8 cellular contexts compared by ENCODE assay signal in the genomic region with DNA sequence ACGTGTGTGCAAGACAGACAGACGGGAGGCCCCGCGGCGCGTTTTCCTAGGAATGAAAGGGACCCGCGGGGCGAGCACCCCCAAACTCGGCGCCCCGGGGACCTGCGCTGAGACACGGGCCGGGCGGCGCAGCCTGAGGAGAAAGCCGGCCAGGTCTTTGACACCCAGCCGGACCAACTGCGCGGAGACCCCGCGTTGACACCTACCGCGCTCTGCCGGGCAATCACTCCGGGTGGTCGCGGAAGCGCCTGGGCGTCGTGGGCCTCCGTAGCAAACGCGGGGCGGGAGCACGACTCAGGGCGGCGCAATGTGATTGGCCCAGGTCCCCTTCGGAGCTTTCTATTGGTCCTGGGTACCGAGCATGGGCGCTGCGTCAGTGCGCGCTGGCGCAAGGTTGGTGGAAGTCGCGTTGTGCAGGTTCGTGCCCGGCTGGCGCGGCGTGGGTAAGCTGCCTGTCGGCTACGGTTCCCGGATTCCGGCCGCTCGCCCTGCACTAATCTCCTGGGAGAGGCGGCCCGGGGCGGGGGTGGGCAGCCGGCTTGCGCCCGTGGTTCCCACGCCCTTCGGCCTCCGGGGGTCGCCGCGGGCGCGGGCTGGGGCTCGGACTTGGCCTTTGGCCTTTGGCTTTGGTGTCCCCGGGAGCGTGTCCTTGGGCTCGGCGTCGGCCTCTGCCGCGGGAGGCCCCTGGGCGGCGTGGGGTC. TPM values are rescaled to one million over a fixed set of nuclear protein-coding genes. Genes with fewer than 3 reads are reported as not detected.
DNase-seq lines count a peak whose midpoint lies in the region; ATAC-seq and TF ChIP-seq lines count a peak whose summit lies in the region.

FASTKD3 (minus strand) TSS at position 259 of the 701 bp plus-strand sequence. CDS start 948 bp downstream, outside the sequence.
MTRR (plus strand) TSS at position 376 of the 701 bp plus-strand sequence. CDS start 1,647 bp downstream, outside the sequence.

- peak; percentile 98 for ATAC-seq in HG02798 (IDR thresholded peaks at IDR 0.05; ENCODE audit: poor library complexity, unreplicated experiment)
- ATAC-seq in upper lobe of left lung (ENCODE audit: low FRiP score in 2 of 2) = peak; percentile 99 to 100

- no peak for TF ChIP-seq EP300 in upper lobe of left lung (IDR thresholded peaks at IDR 0.05)

- peak in 3 of 4 donors; percentile 52 to 94 (median 66) for TF ChIP-seq POLR2A in upper lobe of left lung (IDR thresholded peaks at IDR 0.05)

- H3K27ac ChIP-seq in upper lobe of left lung = peak within 1 kb of the TSS; percentile 82 to 91 (median 90)

- intact Hi-C loops in cardiac septum (cut with DNase I) (no loop called here), posterior cingulate gyrus (cut with DNase I) (no loop called here)

- H3K9me3 ChIP-seq in adipocyte (ENCODE audit: control insufficient read depth, low read length) (no peaks in the 10 kb centered on the region), upper lobe of left lung (no peaks in the 10 kb centered on the region)

- peak within 1 kb of the TSS; percentile 93 for H3K9ac ChIP-seq in adipocyte (ENCODE audit: low read length)

- DNase-seq in NCI-H1436 (lab: John Stamatoyannopoulos, UW) (peak; percentile 92), T follicular helper cell (ENCODE audit: low read depth) (peak; percentile 85), adipocyte (ENCODE audit: low read depth) (peak; percentile 98), cardiac septum (ENCODE audit: low spot score) (peak; percentile 97), posterior cingulate gyrus (peak; percentile 92 to 99 (median 96)), upper lobe of left lung (peak; percentile 95 to 98)

- TF ChIP-seq CTCF in GM12875 (IDR thresholded peaks at IDR 0.05; ENCODE audit: borderline replicate concordance, insufficient read depth, low read depth, low read length) (no peak), upper lobe of left lung (IDR thresholded peaks at IDR 0.05) (peak in 2 of 6 experiments; percentile 32 to 35)

- H3K4me1 ChIP-seq in adipocyte (ENCODE audit: control insufficient read depth, insufficient read depth, low read length) (peaks cover 21% of the 10 kb centered on the region), upper lobe of left lung (peaks cover 21 to 43% (median 28%) of the 10 kb centered on the region in 4 donors)

- H3K36me3 ChIP-seq in adipocyte (ENCODE audit: control insufficient read depth, insufficient read depth, low read length, severe bottlenecking) (peaks cover 24% of the 10 kb centered on the region), upper lobe of left lung (peaks cover 0 to 15% (median 1%) of the 10 kb centered on the region in 4 donors)

- WGBS in upper lobe of left lung, 2 donors = 1% methylated on average over 18 to 65 of the region's 83 CpGs

- peak within 1 kb of the TSS; percentile 92 for H3K4me3 ChIP-seq in GM12875 (ENCODE audit: low read depth, low read length)
- peak within 1 kb of the TSS; percentile 97 for H3K4me3 ChIP-seq in adipocyte (ENCODE audit: low read length)
- peak within 1 kb of the TSS; percentile 71 to 99 (median 84) for H3K4me3 ChIP-seq in upper lobe of left lung

- H3K27me3 ChIP-seq in adipocyte (replicated peaks; ENCODE audit: control insufficient read depth, insufficient read depth, low read length) (no peaks in the 10 kb centered on the region), upper lobe of left lung (no peaks in the 10 kb centered on the region)

RNA-seq across cellular contexts. Expression of gene FASTKD3, which starts in this region (rescaled TPM):
- total RNA-seq in cardiac septum (4.7 TPM), upper lobe of left lung (10 to 100 TPM in 3 of 6 donors, 1 to 10 TPM in 3; 1.6 to 21.0 (median 10.6) TPM)

RNA-seq across cellular contexts. Expression of gene MTRR, which starts in this region (rescaled TPM):
- total RNA-seq in cardiac septum (37.2 TPM), upper lobe of left lung (100 to 1,000 TPM in 3 of 6 donors, 10 to 100 TPM in 3; 91.1 to 157 (median 105) TPM)

Comparison
In these comparisons a context has a peak if more than half of its experiments do, and no peak if none do; other contexts are left out.
1. Peak in every context shown above with its lines: DNase-seq, ATAC-seq, H3K4me3 ChIP-seq and H3K27ac ChIP-seq.